Comparison of ENCODE assay signal across 14 cellular contexts in genomic region chr1:27108588-27108987, GRCh38. TPM values are rescaled to one million over a fixed set of nuclear protein-coding genes. Genes with fewer than 3 reads are reported as not detected.
DNase-seq lines count a peak whose midpoint lies in the region; ATAC-seq and TF ChIP-seq lines count a peak whose summit lies in the region.
"Had no signal": no experiment of that assay in that cellular context is flagged by ENCODE, and none has a peak within 500 bp of the region (broad histone marks: within the 10 kb centered on the region; RNA-seq: fewer than 3 reads in every experiment).

No MANE protein-coding gene starts in this region.

- H3K4me3 ChIP-seq in right lobe of liver (no peak overlapping the region), Peyer's patch (no peak overlapping the region)
- H3K4me3 ChIP-seq: BLaER1, HAP-1 had no signal

- H3K9me3 ChIP-seq in T-helper 17 cell (ENCODE audit: control insufficient read depth, low read length, poor library complexity, severe bottlenecking) (no peaks in the 10 kb centered on the region), right lobe of liver (no peaks in the 10 kb centered on the region), Peyer's patch (no peaks in the 10 kb centered on the region)
- H3K9me3 ChIP-seq: BLaER1, HAP-1 had no signal

- CTCF ChIA-PET in activated naive CD4-positive, alpha-beta T cell treated with anti-CD3 and anti-CD28 coated beads, Interleukin-2, amount 10 ng/mL, durations not matched to agents 7 days and 5 days (lab: Charles Lee), result interaction anchor here (1.1 to 1.2 kb wide), 3 partner anchors 9 to 90 kb away, joined by 3 to 4 read pairs (median 3); no protein-coding TSS in a partner anchor

- 55% methylated on average over 4 of the region's 7 CpGs for WGBS in right lobe of liver (ENCODE audit: insufficient coverage, low coverage, low lambda C conversion rate, missing lambda C conversion rate)

- H3K4me3 Mint-ChIP-seq in activated naive CD4-positive, alpha-beta T cell treated with anti-CD3 and anti-CD28 coated beads, Interleukin-2, amount 10 ng/mL, durations not matched to agents 7 days and 5 days, result no peak overlapping the region
- no peak overlapping the region for H3K4me3 Mint-ChIP-seq in T-helper 17 cell
- H3K4me3 Mint-ChIP-seq in stimulated activated memory B cell treated with anti-CD40 and anti-IgM and Interleukin-4, amounts not matched to agents 10 μg/mL and 1 μg/mL and 100 μg/mL, for 72 hours, result no peak overlapping the region
- H3K4me3 Mint-ChIP-seq: HFFc6 had no signal

- no peaks in the 10 kb centered on the region for H3K27me3 Mint-ChIP-seq in activated naive CD4-positive, alpha-beta T cell treated with anti-CD3 and anti-CD28 coated beads, Interleukin-2, amount 10 ng/mL, durations not matched to agents 7 days and 5 days
- H3K27me3 Mint-ChIP-seq in T-helper 17 cell, result no peaks in the 10 kb centered on the region
- no peaks in the 10 kb centered on the region for H3K27me3 Mint-ChIP-seq in stimulated activated memory B cell treated with anti-CD40 and anti-IgM and Interleukin-4, amounts not matched to agents 10 μg/mL and 1 μg/mL and 100 μg/mL, for 72 hours
- H3K27me3 Mint-ChIP-seq: CD4-positive, CD25-positive, alpha-beta regulatory T cell had no signal

- intact Hi-C loops in right lobe of liver (cut with DNase I), result loop anchor here in 1 of 2 donors (10.0 kb wide), 2 partner anchors 46 to 86 kb away; partner anchors contain the start of gene SLC9A1

- no peak for DNase-seq in activated naive CD4-positive, alpha-beta T cell treated with anti-CD3 and anti-CD28 coated beads, Interleukin-2, amount 50 U/mL, for 72 hours (ENCODE audit: low spot score in 2 of 2)
- DNase-seq in activated naive CD4-positive, alpha-beta T cell treated with anti-CD3 and anti-CD28 coated beads, Interleukin-2, amount 10 ng/mL, durations not matched to agents 7 days and 5 days, result no peak
- DNase-seq in T-helper 17 cell, result no peak
- peak in 2 of 3 donors; percentile 81 to 82 for DNase-seq in right lobe of liver
- DNase-seq in NCI-H748 treated with DMSO at 0.1 percent for 48 hours (lab: John Stamatoyannopoulos, UW), result no peak
- no peak for DNase-seq in Peyer's patch
- DNase-seq in activated CD4-positive, alpha-beta T cell treated with anti-CD3 and anti-CD28 coated beads, Interleukin-2, amount 50 U/mL, for 4 hours, result no peak
- DNase-seq: 8988T, GF-D8 had no signal

- peak overlapping the region; percentile 26 to 29 for H3K27ac Mint-ChIP-seq in activated naive CD4-positive, alpha-beta T cell treated with anti-CD3 and anti-CD28 coated beads, Interleukin-2, amount 50 U/mL, for 72 hours
- H3K27ac Mint-ChIP-seq in activated naive CD4-positive, alpha-beta T cell treated with anti-CD3 and anti-CD28 coated beads, Interleukin-2, amount 10 ng/mL, durations not matched to agents 7 days and 5 days, result no peak overlapping the region
- H3K27ac Mint-ChIP-seq in T-helper 17 cell, result peak overlapping the region; percentile 92
- peak overlapping the region; percentile 5 for H3K27ac Mint-ChIP-seq in stimulated activated memory B cell treated with anti-CD40 and anti-IgM and Interleukin-4, amounts not matched to agents 10 μg/mL and 1 μg/mL and 100 μg/mL, for 72 hours

- no peak for ATAC-seq in activated naive CD4-positive, alpha-beta T cell treated with anti-CD3 and anti-CD28 coated beads, Interleukin-2, amount 50 U/mL, for 72 hours
- ATAC-seq in T-helper 17 cell, result no peak
- ATAC-seq in right lobe of liver, result peak; percentile 48 to 86 (median 79)
- no peak for ATAC-seq in stimulated activated memory B cell treated with anti-CD40 and anti-IgM and Interleukin-4, amounts not matched to agents 10 μg/mL and 1 μg/mL and 100 μg/mL, for 72 hours

- H3K36me3 Mint-ChIP-seq in activated naive CD4-positive, alpha-beta T cell treated with anti-CD3 and anti-CD28 coated beads, Interleukin-2, amount 50 U/mL, for 72 hours, result peaks cover 6 to 8% of the 10 kb centered on the region in 2 donors
- peaks cover 21% of the 10 kb centered on the region for H3K36me3 Mint-ChIP-seq in activated naive CD4-positive, alpha-beta T cell treated with anti-CD3 and anti-CD28 coated beads, Interleukin-2, amount 10 ng/mL, durations not matched to agents 7 days and 5 days
- H3K36me3 Mint-ChIP-seq in T-helper 17 cell (ENCODE audit: low read depth), result peaks cover 5% of the 10 kb centered on the region
- H3K36me3 Mint-ChIP-seq in stimulated activated memory B cell treated with anti-CD40 and anti-IgM and Interleukin-4, amounts not matched to agents 10 μg/mL and 1 μg/mL and 100 μg/mL, for 72 hours, result peaks cover 29% of the 10 kb centered on the region

- H3K27me3 ChIP-seq in right lobe of liver (no peaks in the 10 kb centered on the region), Peyer's patch (no peaks in the 10 kb centered on the region)
- H3K27me3 ChIP-seq: BLaER1 had no signal

- H3K9me3 Mint-ChIP-seq in activated naive CD4-positive, alpha-beta T cell treated with anti-CD3 and anti-CD28 coated beads, Interleukin-2, amount 50 U/mL, for 72 hours, result no peaks in the 10 kb centered on the region
- no peaks in the 10 kb centered on the region for H3K9me3 Mint-ChIP-seq in activated naive CD4-positive, alpha-beta T cell treated with anti-CD3 and anti-CD28 coated beads, Interleukin-2, amount 10 ng/mL, durations not matched to agents 7 days and 5 days
- no peaks in the 10 kb centered on the region for H3K9me3 Mint-ChIP-seq in stimulated activated memory B cell treated with anti-CD40 and anti-IgM and Interleukin-4, amounts not matched to agents 10 μg/mL and 1 μg/mL and 100 μg/mL, for 72 hours
- H3K9me3 Mint-ChIP-seq: CD4-positive, CD25-positive, alpha-beta regulatory T cell; HFFc6 had no signal

- H3K4me1 ChIP-seq in right lobe of liver (peaks cover 0 to 32% (median 12%) of the 10 kb centered on the region in 4 donors), Peyer's patch (peaks cover 2 to 19% (median 12%) of the 10 kb centered on the region in 4 donors)

- peaks cover 30% of the 10 kb centered on the region for H3K4me1 Mint-ChIP-seq in activated naive CD4-positive, alpha-beta T cell treated with anti-CD3 and anti-CD28 coated beads, Interleukin-2, amount 10 ng/mL, durations not matched to agents 7 days and 5 days
- peaks cover 18% of the 10 kb centered on the region for H3K4me1 Mint-ChIP-seq in T-helper 17 cell
- H3K4me1 Mint-ChIP-seq in stimulated activated memory B cell treated with anti-CD40 and anti-IgM and Interleukin-4, amounts not matched to agents 10 μg/mL and 1 μg/mL and 100 μg/mL, for 72 hours, result peaks cover 51% of the 10 kb centered on the region

- peak overlapping the region in 2 of 3 donors; percentile 21 to 49 for H3K27ac ChIP-seq in right lobe of liver
- H3K27ac ChIP-seq in Peyer's patch, result no peak overlapping the region

- H3K36me3 ChIP-seq in right lobe of liver (peaks cover 0 to 3% (median 0%) of the 10 kb centered on the region in 4 donors), Peyer's patch (peaks cover 0 to 21% (median 0%) of the 10 kb centered on the region in 3 donors)
- H3K36me3 ChIP-seq: HAP-1 had no signal

- TF ChIP-seq POLR2A in right lobe of liver (IDR thresholded peaks at IDR 0.05), result no peak
- TF ChIP-seq POLR2A in Peyer's patch (IDR thresholded peaks at IDR 0.05), result no peak

- TF ChIP-seq CTCF in right lobe of liver (IDR thresholded peaks at IDR 0.05) (no peak), Peyer's patch (IDR thresholded peaks at IDR 0.05) (no peak)

RNA-seq across cellular contexts. Expression of gene SLC9A1, which starts 46.3 kb away (rescaled TPM):
- 10 to 100 TPM; 16.2 to 18.8 TPM for total RNA-seq in activated naive CD4-positive, alpha-beta T cell treated with anti-CD3 and anti-CD28 coated beads, Interleukin-2, amount 50 U/mL, for 72 hours
- total RNA-seq in T-helper 17 cell (10 to 100 TPM; 21.4 to 30.4 TPM), right lobe of liver (1 to 10 TPM; 1.7 to 4.3 (median 3.0) TPM), Peyer's patch (10 to 100 TPM in 3 of 4 donors, 1 to 10 TPM in 1; 5.8 to 68.3 (median 48.2) TPM)

Comparison
In these comparisons a context has a peak if more than half of its experiments do, and no peak if none do; other contexts are left out.
1. ATAC-seq: peak in right lobe of liver (4 of 4); none in activated naive CD4-positive, alpha-beta T cell treated with anti-CD3 and anti-CD28 coated beads, Interleukin-2, amount 50 U/mL, for 72 hours (0 of 2), T-helper 17 cell (single experiment) and stimulated activated memory B cell treated with anti-CD40 and anti-IgM and Interleukin-4, amounts not matched to agents 10 μg/mL and 1 μg/mL and 100 μg/mL, for 72 hours (single experiment).
2. DNase-seq: peak in right lobe of liver (2 of 3); none in activated naive CD4-positive, alpha-beta T cell treated with anti-CD3 and anti-CD28 coated beads, Interleukin-2, amount 50 U/mL, for 72 hours (0 of 2), activated naive CD4-positive, alpha-beta T cell treated with anti-CD3 and anti-CD28 coated beads, Interleukin-2, amount 10 ng/mL, durations not matched to agents 7 days and 5 days (single experiment), T-helper 17 cell (0 of 3), NCI-H748 treated with DMSO at 0.1 percent for 48 hours (single experiment), Peyer's patch (0 of 3) and activated CD4-positive, alpha-beta T cell treated with anti-CD3 and anti-CD28 coated beads, Interleukin-2, amount 50 U/mL, for 4 hours (0 of 2).
3. H3K27ac ChIP-seq: peak in right lobe of liver (2 of 3); none in Peyer's patch (0 of 4).